Comparison of ENCODE assay signal across 2 cellular contexts in the genomic region with DNA sequence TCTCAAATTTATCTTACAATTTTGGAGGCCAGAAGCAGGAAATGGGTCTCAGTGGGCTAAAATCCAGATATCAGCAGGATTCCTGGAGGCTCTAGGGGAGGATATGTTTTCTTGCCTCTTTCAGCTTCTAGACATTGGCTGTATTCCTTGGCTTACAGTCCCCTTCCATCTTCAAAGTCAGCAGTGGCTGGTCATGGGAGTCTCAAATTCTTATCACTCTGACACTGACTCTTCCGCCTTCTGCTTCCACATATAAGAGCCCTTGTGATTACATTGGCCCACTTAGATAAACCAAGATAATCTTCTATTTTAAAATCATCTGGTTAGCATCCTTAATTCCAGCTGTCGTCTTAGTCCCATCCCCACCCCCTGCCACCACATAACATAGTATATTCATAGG.
TF ChIP-seq lines count a peak whose summit lies in the region.

No MANE protein-coding gene starts in this region.

TF ChIP-seq in HCT116, 20 proteins besides CTCF, POLR2A, EP300 and RAD21 (continued from another document):
- TF ChIP-seq, protein P1, sequence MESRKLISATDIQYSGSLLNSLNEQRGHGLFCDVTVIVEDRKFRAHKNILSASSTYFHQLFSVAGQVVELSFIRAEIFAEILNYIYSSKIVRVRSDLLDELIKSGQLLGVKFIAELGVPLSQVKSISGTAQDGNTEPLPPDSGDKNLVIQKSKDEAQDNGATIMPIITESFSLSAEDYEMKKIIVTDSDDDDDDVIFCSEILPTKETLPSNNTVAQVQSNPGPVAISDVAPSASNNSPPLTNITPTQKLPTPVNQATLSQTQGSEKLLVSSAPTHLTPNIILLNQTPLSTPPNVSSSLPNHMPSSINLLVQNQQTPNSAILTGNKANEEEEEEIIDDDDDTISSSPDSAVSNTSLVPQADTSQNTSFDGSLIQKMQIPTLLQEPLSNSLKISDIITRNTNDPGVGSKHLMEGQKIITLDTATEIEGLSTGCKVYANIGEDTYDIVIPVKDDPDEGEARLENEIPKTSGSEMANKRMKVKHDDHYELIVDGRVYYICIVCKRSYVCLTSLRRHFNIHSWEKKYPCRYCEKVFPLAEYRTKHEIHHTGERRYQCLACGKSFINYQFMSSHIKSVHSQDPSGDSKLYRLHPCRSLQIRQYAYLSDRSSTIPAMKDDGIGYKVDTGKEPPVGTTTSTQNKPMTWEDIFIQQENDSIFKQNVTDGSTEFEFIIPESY (IDR thresholded peaks at IDR 0.05; ENCODE audit: extremely low read depth, insufficient replicate concordance, low read length) = no peak
- TF ChIP-seq SRF (IDR thresholded peaks at IDR 0.05; ENCODE audit: low read depth) (no peak), SP1 (IDR thresholded peaks at IDR 0.05; ENCODE audit: low read depth) (no peak)
TF ChIP-seq in HCT116: peak in this region for 0.

TF ChIP-seq in WTC11, 78 proteins besides CTCF, POLR2A, EP300 and RAD21 (continued from another document):
- TF ChIP-seq, protein P2, sequence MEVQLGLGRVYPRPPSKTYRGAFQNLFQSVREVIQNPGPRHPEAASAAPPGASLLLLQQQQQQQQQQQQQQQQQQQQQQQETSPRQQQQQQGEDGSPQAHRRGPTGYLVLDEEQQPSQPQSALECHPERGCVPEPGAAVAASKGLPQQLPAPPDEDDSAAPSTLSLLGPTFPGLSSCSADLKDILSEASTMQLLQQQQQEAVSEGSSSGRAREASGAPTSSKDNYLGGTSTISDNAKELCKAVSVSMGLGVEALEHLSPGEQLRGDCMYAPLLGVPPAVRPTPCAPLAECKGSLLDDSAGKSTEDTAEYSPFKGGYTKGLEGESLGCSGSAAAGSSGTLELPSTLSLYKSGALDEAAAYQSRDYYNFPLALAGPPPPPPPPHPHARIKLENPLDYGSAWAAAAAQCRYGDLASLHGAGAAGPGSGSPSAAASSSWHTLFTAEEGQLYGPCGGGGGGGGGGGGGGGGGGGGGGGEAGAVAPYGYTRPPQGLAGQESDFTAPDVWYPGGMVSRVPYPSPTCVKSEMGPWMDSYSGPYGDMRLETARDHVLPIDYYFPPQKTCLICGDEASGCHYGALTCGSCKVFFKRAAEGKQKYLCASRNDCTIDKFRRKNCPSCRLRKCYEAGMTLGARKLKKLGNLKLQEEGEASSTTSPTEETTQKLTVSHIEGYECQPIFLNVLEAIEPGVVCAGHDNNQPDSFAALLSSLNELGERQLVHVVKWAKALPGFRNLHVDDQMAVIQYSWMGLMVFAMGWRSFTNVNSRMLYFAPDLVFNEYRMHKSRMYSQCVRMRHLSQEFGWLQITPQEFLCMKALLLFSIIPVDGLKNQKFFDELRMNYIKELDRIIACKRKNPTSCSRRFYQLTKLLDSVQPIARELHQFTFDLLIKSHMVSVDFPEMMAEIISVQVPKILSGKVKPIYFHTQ (CRISPR knock-in tag; IDR thresholded peaks at IDR 0.05) = no peak
- TF ChIP-seq FOXP1 (CRISPR knock-in tag; IDR thresholded peaks at IDR 0.05; ENCODE audit: borderline replicate concordance) = no peak
- TF ChIP-seq NR2C2 (CRISPR knock-in tag; IDR thresholded peaks at IDR 0.05) = no peak
- TF ChIP-seq MLX (CRISPR knock-in tag; IDR thresholded peaks at IDR 0.05) = no peak
- TF ChIP-seq USF1 (CRISPR knock-in tag; IDR thresholded peaks at IDR 0.05) = no peak
- TF ChIP-seq ZNF232 (CRISPR knock-in tag; IDR thresholded peaks at IDR 0.05) = no peak
- no peak for TF ChIP-seq RORB (CRISPR knock-in tag; IDR thresholded peaks at IDR 0.05)
- TF ChIP-seq ZMAT4 (CRISPR knock-in tag; IDR thresholded peaks at IDR 0.05) = no peak
- TF ChIP-seq NFYB (CRISPR knock-in tag; conservative IDR thresholded peaks at IDR 0.05; ENCODE audit: low read depth) = no peak
- TF ChIP-seq ELF4 (CRISPR knock-in tag; IDR thresholded peaks at IDR 0.05; ENCODE audit: low read depth) = no peak
- TF ChIP-seq TEAD4 (CRISPR knock-in tag; IDR thresholded peaks at IDR 0.05) = no peak
- no peak for TF ChIP-seq GTF2I (CRISPR knock-in tag; conservative IDR thresholded peaks at IDR 0.05)
- TF ChIP-seq SMAD4 (CRISPR knock-in tag; IDR thresholded peaks at IDR 0.05) = no peak
- TF ChIP-seq, protein P3, sequence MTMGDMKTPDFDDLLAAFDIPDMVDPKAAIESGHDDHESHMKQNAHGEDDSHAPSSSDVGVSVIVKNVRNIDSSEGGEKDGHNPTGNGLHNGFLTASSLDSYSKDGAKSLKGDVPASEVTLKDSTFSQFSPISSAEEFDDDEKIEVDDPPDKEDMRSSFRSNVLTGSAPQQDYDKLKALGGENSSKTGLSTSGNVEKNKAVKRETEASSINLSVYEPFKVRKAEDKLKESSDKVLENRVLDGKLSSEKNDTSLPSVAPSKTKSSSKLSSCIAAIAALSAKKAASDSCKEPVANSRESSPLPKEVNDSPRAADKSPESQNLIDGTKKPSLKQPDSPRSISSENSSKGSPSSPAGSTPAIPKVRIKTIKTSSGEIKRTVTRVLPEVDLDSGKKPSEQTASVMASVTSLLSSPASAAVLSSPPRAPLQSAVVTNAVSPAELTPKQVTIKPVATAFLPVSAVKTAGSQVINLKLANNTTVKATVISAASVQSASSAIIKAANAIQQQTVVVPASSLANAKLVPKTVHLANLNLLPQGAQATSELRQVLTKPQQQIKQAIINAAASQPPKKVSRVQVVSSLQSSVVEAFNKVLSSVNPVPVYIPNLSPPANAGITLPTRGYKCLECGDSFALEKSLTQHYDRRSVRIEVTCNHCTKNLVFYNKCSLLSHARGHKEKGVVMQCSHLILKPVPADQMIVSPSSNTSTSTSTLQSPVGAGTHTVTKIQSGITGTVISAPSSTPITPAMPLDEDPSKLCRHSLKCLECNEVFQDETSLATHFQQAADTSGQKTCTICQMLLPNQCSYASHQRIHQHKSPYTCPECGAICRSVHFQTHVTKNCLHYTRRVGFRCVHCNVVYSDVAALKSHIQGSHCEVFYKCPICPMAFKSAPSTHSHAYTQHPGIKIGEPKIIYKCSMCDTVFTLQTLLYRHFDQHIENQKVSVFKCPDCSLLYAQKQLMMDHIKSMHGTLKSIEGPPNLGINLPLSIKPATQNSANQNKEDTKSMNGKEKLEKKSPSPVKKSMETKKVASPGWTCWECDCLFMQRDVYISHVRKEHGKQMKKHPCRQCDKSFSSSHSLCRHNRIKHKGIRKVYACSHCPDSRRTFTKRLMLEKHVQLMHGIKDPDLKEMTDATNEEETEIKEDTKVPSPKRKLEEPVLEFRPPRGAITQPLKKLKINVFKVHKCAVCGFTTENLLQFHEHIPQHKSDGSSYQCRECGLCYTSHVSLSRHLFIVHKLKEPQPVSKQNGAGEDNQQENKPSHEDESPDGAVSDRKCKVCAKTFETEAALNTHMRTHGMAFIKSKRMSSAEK (CRISPR knock-in tag; IDR thresholded peaks at IDR 0.05; ENCODE audit: borderline replicate concordance) = no peak
- TF ChIP-seq ESRRA (CRISPR knock-in tag; IDR thresholded peaks at IDR 0.05; ENCODE audit: borderline replicate concordance) = no peak
- TF ChIP-seq, protein P4, sequence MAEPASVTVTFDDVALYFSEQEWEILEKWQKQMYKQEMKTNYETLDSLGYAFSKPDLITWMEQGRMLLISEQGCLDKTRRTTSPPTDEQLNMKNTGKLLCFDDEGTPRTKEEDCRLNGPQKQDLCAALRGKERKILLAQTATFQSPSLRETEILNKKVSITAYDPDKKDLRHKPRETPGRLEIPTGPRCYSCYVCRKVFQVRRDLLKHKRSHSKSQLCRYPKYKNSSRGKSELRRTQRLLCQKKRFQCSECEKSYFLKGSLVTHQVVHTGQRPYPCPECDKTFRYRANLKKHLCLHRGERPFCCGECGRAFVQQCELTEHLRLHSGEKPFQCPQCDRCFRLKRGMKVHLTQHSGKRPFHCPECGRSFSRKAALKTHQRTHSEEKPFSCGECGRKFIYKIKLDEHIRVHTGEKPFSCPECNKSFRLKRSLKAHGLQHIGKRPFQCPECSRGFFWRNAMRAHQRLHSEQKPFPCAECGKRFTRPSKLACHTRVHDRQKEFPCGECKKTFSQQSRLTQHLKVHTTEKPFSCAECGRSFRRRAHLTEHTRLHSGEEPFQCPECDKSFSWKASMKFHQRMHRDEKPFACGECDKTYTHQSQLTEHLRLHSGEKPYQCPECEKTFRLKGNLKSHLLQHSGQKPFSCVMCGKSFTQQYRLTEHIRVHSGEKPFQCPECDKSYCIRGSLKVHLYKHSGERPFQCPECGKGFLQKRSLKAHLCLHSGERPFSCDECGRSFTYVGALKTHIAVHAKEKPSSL (CRISPR knock-in tag; conservative IDR thresholded peaks at IDR 0.05) = no peak
